Comparison of ENCODE assay signal across 8 cellular contexts in genomic region chr2:201151127-201152074, GRCh38. TPM values are rescaled to one million over a fixed set of nuclear protein-coding genes. Genes with fewer than 3 reads are reported as not detected.
DNase-seq lines count a peak whose midpoint lies in the region; ATAC-seq and TF ChIP-seq lines count a peak whose summit lies in the region.

No MANE protein-coding gene starts in this region.

- peak overlapping the region; percentile 87 to 90 for H3K27ac Mint-ChIP-seq in T-cell

- peak overlapping the region; percentile 82 for H3K27ac ChIP-seq in AG04450 (ENCODE audit: low read depth, low read length)
- H3K27ac ChIP-seq in skin epidermis: peak overlapping the region; percentile 26 to 88 (median 67)
- H3K27ac ChIP-seq in testis: peak overlapping the region in 1 of 2 donors; percentile 57

- no peak overlapping the region for H3K4me3 Mint-ChIP-seq in T-cell

- TF ChIP-seq CTCF in AG04450 (IDR thresholded peaks at IDR 0.05; ENCODE audit: low read depth, low read length) (no peak), fibroblast of pulmonary artery (IDR thresholded peaks at IDR 0.05; ENCODE audit: low read length, missing control alignments) (no peak), testis (IDR thresholded peaks at IDR 0.05) (no peak)

- peaks cover 9% of the 10 kb centered on the region for H3K4me1 ChIP-seq in testis

- no peaks in the 10 kb centered on the region for H3K36me3 ChIP-seq in testis (ENCODE audit: low read depth, missing control alignments)

- no peak overlapping the region for H3K4me3 ChIP-seq in AG04450 (ENCODE audit: low read depth, low read length)
- no peak overlapping the region for H3K4me3 ChIP-seq in fibroblast of pulmonary artery (replicated peaks; ENCODE audit: low read depth, low read length)
- no peak overlapping the region for H3K4me3 ChIP-seq in skin epidermis
- no peak overlapping the region for H3K4me3 ChIP-seq in testis

- no peaks in the 10 kb centered on the region for H3K9me3 Mint-ChIP-seq in T-cell

- H3K9me3 ChIP-seq in AG04450 (ENCODE audit: control insufficient read depth, insufficient read depth, low read length): no peaks in the 10 kb centered on the region
- H3K9me3 ChIP-seq in testis: no peaks in the 10 kb centered on the region

- DNase-seq in AG04450 (ENCODE audit: low read depth, low spot score) (peak; percentile 39), T-cell (no peak), fibroblast of pulmonary artery (ENCODE audit: low read depth) (peak; percentile 90), testis (no peak), NCI-H2171 treated with DMSO at 0.1 percent for 48 hours (lab: John Stamatoyannopoulos, UW) (no peak)

- no peaks in the 10 kb centered on the region for H3K27me3 Mint-ChIP-seq in T-cell

- H3K4me1 Mint-ChIP-seq in T-cell: peaks cover 15 to 44% (median 38%) of the 10 kb centered on the region in 3 donors

- 66 to 72% methylated on average over 9 of the region's 9 CpGs for WGBS in testis, 2 donors

- CTCF ChIA-PET in AG04450 (lab: Charles Lee): interaction anchor here (0.8 to 1.3 kb wide), 2 partner anchors 24 to 246 kb away, joined by 3 to 6 read pairs; no protein-coding TSS in a partner anchor
- CTCF ChIA-PET in T-cell (lab: Charles Lee): no interaction called here

- ATAC-seq in GM19023 (IDR thresholded peaks at IDR 0.05; ENCODE audit: unreplicated experiment): peak; percentile 59
- ATAC-seq in HG03354 (IDR thresholded peaks at IDR 0.05; ENCODE audit: poor library complexity, severe bottlenecking, unreplicated experiment): peak; percentile 87
- ATAC-seq in T-cell (replicated peaks in 1 of 4): no peak

- H3K27me3 ChIP-seq in AG04450 (ENCODE audit: control insufficient read depth, insufficient read depth, low read length) (no peaks in the 10 kb centered on the region), testis (no peaks in the 10 kb centered on the region)

- H3K36me3 Mint-ChIP-seq in T-cell: peaks cover 55% of the 10 kb centered on the region

- POLR2A ChIA-PET in AG04450 (lab: Yijun Ruan, JAX): interaction anchor here (0.6 to 1.0 kb wide), 4 partner anchors 21 to 50 kb away, joined by 3 to 4 read pairs (median 3); no protein-coding TSS in a partner anchor
- POLR2A ChIA-PET in T-cell (lab: Charles Lee): interaction anchor here (0.5 to 1.0 kb wide), 2 partner anchors 10 to 75 kb away, joined by 3 to 7 read pairs; no protein-coding TSS in a partner anchor

- no peak for TF ChIP-seq POLR2A in testis (IDR thresholded peaks at IDR 0.05)

- intact Hi-C loops in testis (cut with DNase I; ENCODE audit: low total_unique reads): loop anchor here (10.0 kb wide), 1 partner anchor 247 kb away; no protein-coding TSS in a partner anchor

RNA-seq across cellular contexts. Expression of gene CASP10, which starts 31.5 kb away (rescaled TPM):
- polyA plus RNA-seq in AG04450 (2011; rRNA removed) (1.5 and 2.6 TPM in 2 replicates), testis (ENCODE audit: insufficient read depth, low read depth, low replicate concordance) (2.4 TPM)
- 2.8 and 3.2 TPM in 2 replicates for polyA minus RNA-seq in AG04450 (2011; rRNA and poly(A)+ RNA removed)
- total RNA-seq in T-cell (10 to 100 TPM; 23.3 to 46.4 (median 29.2) TPM), testis (10 to 100 TPM in 1 of 2 donors, 1 to 10 TPM in 1; 5.2 to 10.4 TPM)

RNA-seq across cellular contexts. Expression of gene CFLAR, which starts 35.4 kb away (rescaled TPM):
- 32.7 and 36.3 TPM in 2 replicates for polyA plus RNA-seq in AG04450 (2011; rRNA removed)
- polyA minus RNA-seq in AG04450 (2011; rRNA and poly(A)+ RNA removed): 69.2 and 71.5 TPM in 2 replicates
- 100 to 1,000 TPM; 188 to 217 (median 208) TPM for total RNA-seq in T-cell
- total RNA-seq in testis: 100 to 1,000 TPM; 117 to 137 TPM
- 51.1 TPM for polyA plus RNA-seq in testis (ENCODE audit: insufficient read depth, low read depth, low replicate concordance)

Comparison
In these comparisons a context has a peak if more than half of its experiments do, and no peak if none do; other contexts are left out.
1. DNase-seq: peak in AG04450 (single experiment) and fibroblast of pulmonary artery (single experiment); none in T-cell (0 of 34), testis (single experiment) and NCI-H2171 treated with DMSO at 0.1 percent for 48 hours (single experiment).
2. ATAC-seq: peak in GM19023 (single experiment) and HG03354 (single experiment); none in T-cell (0 of 4).